ENCODE assay signal across 8 cellular contexts in the genomic region with DNA sequence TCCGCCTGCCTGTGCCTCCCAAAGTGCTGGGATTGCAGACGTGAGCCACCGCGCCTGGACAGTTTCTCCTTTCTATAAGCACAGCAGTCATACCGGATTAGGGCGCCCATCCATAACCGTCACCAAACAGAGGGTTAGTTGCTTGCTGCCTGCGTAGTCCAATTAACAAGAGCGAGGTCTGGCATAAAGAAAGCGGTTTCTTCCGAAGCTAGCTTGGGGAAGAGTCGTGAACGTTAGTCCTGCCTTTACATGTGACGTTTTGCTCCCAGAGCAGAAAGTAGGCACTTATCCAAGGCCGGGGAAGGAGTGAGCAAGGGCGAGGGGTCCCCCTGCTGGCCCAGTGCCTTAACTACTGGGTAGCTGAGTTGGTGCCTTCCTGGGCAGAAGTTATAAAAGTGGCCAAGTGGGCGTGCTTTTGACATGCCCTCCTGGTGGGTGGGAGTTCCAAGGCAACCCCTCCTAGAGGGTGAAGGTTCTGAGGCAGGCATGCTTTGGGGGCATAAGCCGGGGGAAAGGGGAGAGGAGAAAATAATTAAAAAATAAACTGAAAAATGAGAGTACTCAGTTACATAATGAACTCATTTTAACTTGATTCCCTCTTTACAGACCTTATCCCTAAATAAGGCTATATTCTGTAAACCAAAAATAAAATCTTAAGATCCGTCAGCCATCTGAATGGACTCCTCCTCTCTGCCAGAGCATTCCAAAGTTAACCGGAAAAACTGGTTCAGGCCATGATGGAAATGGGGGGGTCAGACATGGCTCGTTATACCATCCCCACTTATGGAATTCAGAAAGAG.
A peak's percentile ranks its signal among the peaks of the same experiment; 100 is the strongest.
DNase-seq lines count a peak whose midpoint lies in the region; ATAC-seq and FAIRE-seq lines count a peak whose summit lies in the region.

No MANE protein-coding gene starts in this region.

- CTCF ChIA-PET in T-cell (lab: Charles Lee): interaction anchor here (0.6 to 2.2 kb wide), 18 partner anchors 11 to 1038 kb away, joined by 3 to 10 read pairs (median 4); a partner anchor contains a TSS

- H3K4me1 Mint-ChIP-seq in T-cell: peaks cover 19 to 40% (median 24%) of the 10 kb centered on the region in 3 donors

- H3K27me3 Mint-ChIP-seq in T-cell: no peaks in the 10 kb centered on the region

- peaks cover 18% of the 10 kb centered on the region for H3K36me3 Mint-ChIP-seq in T-cell

- ATAC-seq in GM21825 (IDR thresholded peaks at IDR 0.05; ENCODE audit: unreplicated experiment) (peak; percentile 78), T-cell (replicated peaks in 1 of 4) (peak; percentile 85 to 90 (median 88)), left ventricle myocardium superior (peak; percentile 97)

- H3K9me3 Mint-ChIP-seq in T-cell: no peaks in the 10 kb centered on the region

- no peak overlapping the region for H3K27ac Mint-ChIP-seq in T-cell

- DNase-seq in CMK (ENCODE audit: low read depth): peak; percentile 36
- peak; percentile 32 for DNase-seq in NCI-H1092 (lab: John Stamatoyannopoulos, UW)
- DNase-seq in T-cell: peak; percentile 23 to 75 (median 58)
- peak; percentile 15 to 86 (median 71) for DNase-seq in amygdala (lab: John Stamatoyannopoulos, UW)
- DNase-seq in left ventricle myocardium superior: peak; percentile 89
- DNase-seq in putamen (ENCODE audit: low spot score): peak; percentile 85
- peak; percentile 87 for DNase-seq in urothelium cell line (ENCODE audit: low spot score)

- intact Hi-C loops in left ventricle myocardium superior (cut with micrococcal nuclease): no loop called here

- H3K4me3 Mint-ChIP-seq in T-cell: no peak overlapping the region

- FAIRE-seq in urothelium cell line (lab: Jason Lieb, UNC): no peak

- POLR2A ChIA-PET in T-cell (lab: Charles Lee): interaction anchor here in 1 of 2 donors (0.6 kb wide), 1 partner anchor 149 kb away, joined by 3 read pairs; no protein-coding TSS in a partner anchor

Comparison
In these comparisons a context has a peak if more than half of its experiments do, and no peak if none do; other contexts are left out.
1. Peak in every context shown above with its lines: DNase-seq and ATAC-seq.
2. DNase-seq: peak in every context shown above with its lines; median percentile 89 in left ventricle myocardium superior; 87 in urothelium cell line; 85 in putamen; 71 in amygdala; 58 in T-cell; 36 in CMK; 32 in NCI-H1092.